ENCODE assay signal across 7 cellular contexts in genomic region chr16:67865318-67865717, GRCh38. TPM values are rescaled to one million over a fixed set of nuclear protein-coding genes. Genes with fewer than 3 reads are reported as not detected.
DNase-seq lines count a peak whose midpoint lies in the region; ATAC-seq, FAIRE-seq and TF ChIP-seq lines count a peak whose summit lies in the region.
"Had no signal": no experiment of that assay in that cellular context is flagged by ENCODE, and none has a peak within 500 bp of the region (broad histone marks: within the 10 kb centered on the region; RNA-seq: fewer than 3 reads in every experiment).

No MANE protein-coding gene starts in this region.

- peaks cover 41% of the 10 kb centered on the region for H3K4me1 Mint-ChIP-seq in HFFc6 (ENCODE audit: low read depth)

- peaks cover 14% of the 10 kb centered on the region for H3K36me3 Mint-ChIP-seq in HFFc6 (ENCODE audit: low read depth)

- ATAC-seq in A549, result peak; percentile 84 to 88
- ATAC-seq in GM21528 (IDR thresholded peaks at IDR 0.05; ENCODE audit: low FRiP score, unreplicated experiment), result no peak
- no peak for ATAC-seq in HG03460 (IDR thresholded peaks at IDR 0.05; ENCODE audit: unreplicated experiment)

- peak; percentile 69 to 72 for DNase-seq in A549 (ENCODE audit: low read depth in 1 of 2, low spot score in 1 of 2)
- peak; percentile 47 for DNase-seq in HFFc6
- peak; percentile 50 for DNase-seq in choroid plexus epithelial cell (ENCODE audit: low read depth)
- no peak for DNase-seq in activated gamma-delta T cell treated with Interleukin-2 at 50 U/mL for 16 hours

- TF ChIP-seq EP300 in A549 (IDR thresholded peaks at IDR 0.05), result no peak

- peak overlapping the region; percentile 64 for H3K27ac Mint-ChIP-seq in HFFc6
- H3K27ac Mint-ChIP-seq: dendritic cell treated with granulocyte-macrophage colony-stimulating factor and Interleukin-4, amounts not matched to agents 40 ng/mL and 50 ng/mL, for 4 days had no signal

- no peaks in the 10 kb centered on the region for H3K9me3 ChIP-seq in A549

- peak; percentile 43 to 65; a peak in 4 of 5 replicates for TF ChIP-seq RAD21 in A549 (conservative IDR thresholded peaks at IDR 0.05 in 1 of 2, IDR thresholded peaks at IDR 0.05 in 1 of 2)

- H3K4me1 ChIP-seq in A549, result peaks cover 36% of the 10 kb centered on the region

- POLR2A ChIA-PET in A549 (lab: Yijun Ruan, JAX), result interaction anchor here (0.7 kb wide), 2 partner anchors 46 to 337 kb away, joined by 3 read pairs; partner anchors contain the start of gene RIPOR1

- CTCF ChIA-PET in A549 (lab: Yijun Ruan, JAX), result interaction anchor here (0.7 to 9.3 kb wide), 11 partner anchors 9 to 193 kb away, joined by 3 to 86 read pairs (median 4); partner anchors contain the start of genes NRN1L and TSNAXIP1

- H3K27ac ChIP-seq in A549, result no peak overlapping the region

- no peak overlapping the region for H3K4me3 Mint-ChIP-seq in HFFc6
- H3K4me3 Mint-ChIP-seq: dendritic cell treated with granulocyte-macrophage colony-stimulating factor and Interleukin-4, amounts not matched to agents 40 ng/mL and 50 ng/mL, for 4 days had no signal

- TF ChIP-seq CTCF in A549 (IDR thresholded peaks at IDR 0.05), result peak; percentile 36
- peak; percentile 69 for TF ChIP-seq CTCF in HFFc6 (IDR thresholded peaks at IDR 0.05)
- TF ChIP-seq CTCF in choroid plexus epithelial cell (conservative IDR thresholded peaks at IDR 0.05; ENCODE audit: low read depth, low read length), result peak; percentile 57

- TF ChIP-seq POLR2A in A549 (IDR thresholded peaks at IDR 0.05; ENCODE audit: low read length), result no peak

- no peak for FAIRE-seq in A549 (lab: Jason Lieb, UNC)

- H3K4me2 ChIP-seq in A549, result no peak overlapping the region

- 96% methylated on average over 2 of the region's 2 CpGs for WGBS in A549 (ENCODE audit: missing lambda C conversion rate)

- no peaks in the 10 kb centered on the region for H3K9me3 Mint-ChIP-seq in HFFc6
- H3K9me3 Mint-ChIP-seq: dendritic cell treated with granulocyte-macrophage colony-stimulating factor and Interleukin-4, amounts not matched to agents 40 ng/mL and 50 ng/mL, for 4 days had no signal

- H3K4me3 ChIP-seq in A549 (no peak overlapping the region), choroid plexus epithelial cell (ENCODE audit: low read depth, low read length) (no peak overlapping the region)

- H3K27me3 Mint-ChIP-seq in HFFc6 (ENCODE audit: insufficient read depth), result 0 out of 2 replicates have a peak, but pooled peaks cover 2% of the 10 kb centered on the region
- H3K27me3 Mint-ChIP-seq: dendritic cell treated with granulocyte-macrophage colony-stimulating factor and Interleukin-4, amounts not matched to agents 40 ng/mL and 50 ng/mL, for 4 days had no signal

TF ChIP-seq in A549, 52 proteins besides CTCF, POLR2A, EP300 and RAD21:
- no peak for TF ChIP-seq PBX3 (IDR thresholded peaks at IDR 0.05)
- TF ChIP-seq RCOR1 (IDR thresholded peaks at IDR 0.05; ENCODE audit: low read depth, low read length), result no peak
- no peak for TF ChIP-seq FOXS1 (CRISPR knock-in tag; IDR thresholded peaks at IDR 0.05)
- no peak for TF ChIP-seq ZNF302 (CRISPR knock-in tag; IDR thresholded peaks at IDR 0.05)
- TF ChIP-seq TFCP2L1 (CRISPR knock-in tag; IDR thresholded peaks at IDR 0.05), result no peak
- TF ChIP-seq USF2 (IDR thresholded peaks at IDR 0.05), result no peak
- TF ChIP-seq HOXB13 (CRISPR knock-in tag; IDR thresholded peaks at IDR 0.05; ENCODE audit: low read depth), result no peak
- TF ChIP-seq CBX8 (IDR thresholded peaks at IDR 0.05), result no peak
- TF ChIP-seq ZC3H11A (IDR thresholded peaks at IDR 0.05), result no peak
- TF ChIP-seq MAX (IDR thresholded peaks at IDR 0.05), result peak; percentile 87
- TF ChIP-seq RARB (CRISPR knock-in tag; IDR thresholded peaks at IDR 0.05), result no peak
- TF ChIP-seq NPAS2 (CRISPR knock-in tag; IDR thresholded peaks at IDR 0.05; ENCODE audit: borderline replicate concordance), result no peak
- peak; percentile 90; the same call in 1 of the 2 replicates for TF ChIP-seq MYC (IDR thresholded peaks at IDR 0.05; ENCODE audit: borderline replicate concordance, low read length)
- no peak for TF ChIP-seq RFX5 (IDR thresholded peaks at IDR 0.05)
- no peak for TF ChIP-seq ZSCAN20 (CRISPR knock-in tag; IDR thresholded peaks at IDR 0.05)

RNA-seq across cellular contexts. Expression of gene EDC4, which starts 7.5 kb away (rescaled TPM):
- 21.0 and 35.3 TPM in 2 replicates for polyA plus RNA-seq in A549 (2011; rRNA removed)
- polyA plus RNA-seq in A549 (2012; cell fraction: cytosol; rRNA removed), result 59.8 and 74.8 TPM in 2 replicates
- 294 and 395 TPM in 2 replicates for polyA plus RNA-seq in A549 (2012; cell fraction: nucleus; rRNA removed)
- 54.9 to 60.4 TPM (median 58.1 TPM) in 3 replicates for polyA plus RNA-seq in A549 (2017; fragmentation: RNase III; extraction: RNeasy Plus Mini Kit Qiagen cat#74134 plus additional on column Dnase treatment)
- 75.8 and 94.7 TPM in 2 replicates for polyA minus RNA-seq in A549 (2011; rRNA and poly(A)+ RNA removed)
- 10 to 100 TPM; 60.2 to 81.0 (median 63.6) TPM for total RNA-seq in HFFc6 (2021; fragmentation: NEBNext Ultra II Directional; extraction: Animal tissue kit (Norgen Biotek cat#: 25700))

RNA-seq across cellular contexts. Expression of gene CENPT, which starts 17.8 kb away (rescaled TPM):
- polyA plus RNA-seq in A549 (2011; rRNA removed) (18.2 and 19.1 TPM in 2 replicates), A549 (2017; fragmentation: RNase III; extraction: RNeasy Plus Mini Kit Qiagen cat#74134 plus additional on column Dnase treatment) (35.9 to 40.3 TPM (median 36.9 TPM) in 3 replicates)
- 40.2 and 42.7 TPM in 2 replicates for polyA plus RNA-seq in A549 (2012; cell fraction: cytosol; rRNA removed)
- polyA plus RNA-seq in A549 (2012; cell fraction: nucleus; rRNA removed), result 322 and 345 TPM in 2 replicates
- polyA minus RNA-seq in A549 (2011; rRNA and poly(A)+ RNA removed), result 23.4 and 24.1 TPM in 2 replicates
- total RNA-seq in HFFc6 (2021; fragmentation: NEBNext Ultra II Directional; extraction: Animal tissue kit (Norgen Biotek cat#: 25700)), result 10 to 100 TPM; 51.2 to 64.2 (median 59.7) TPM

RNA-seq across cellular contexts. Expression of gene NUTF2, which starts 18.6 kb away (rescaled TPM):
- polyA plus RNA-seq in A549 (2011; rRNA removed) (168 and 209 TPM in 2 replicates), A549 (2017; fragmentation: RNase III; extraction: RNeasy Plus Mini Kit Qiagen cat#74134 plus additional on column Dnase treatment) (270 to 301 TPM (median 287 TPM) in 3 replicates)
- polyA plus RNA-seq in A549 (2012; cell fraction: cytosol; rRNA removed), result 585 and 606 TPM in 2 replicates
- polyA plus RNA-seq in A549 (2012; cell fraction: nucleus; rRNA removed), result 173 and 271 TPM in 2 replicates
- 446 and 461 TPM in 2 replicates for polyA minus RNA-seq in A549 (2011; rRNA and poly(A)+ RNA removed)
- total RNA-seq in HFFc6 (2021; fragmentation: NEBNext Ultra II Directional; extraction: Animal tissue kit (Norgen Biotek cat#: 25700)), result 100 to 1,000 TPM; 182 to 195 (median 185) TPM

RNA-seq across cellular contexts. Expression of gene NRN1L, which starts 19.4 kb away (rescaled TPM):
- 0.22 and 0.34 TPM in 2 replicates for polyA plus RNA-seq in A549 (2011; rRNA removed)
- polyA plus RNA-seq in A549 (2012; cell fraction: cytosol; rRNA removed), result 0.24 and 0.34 TPM in 2 replicates
- polyA plus RNA-seq in A549 (2012; cell fraction: nucleus; rRNA removed), result 4.4 and 4.6 TPM in 2 replicates
- not detected in 3 replicates for polyA plus RNA-seq in A549 (2017; fragmentation: RNase III; extraction: RNeasy Plus Mini Kit Qiagen cat#74134 plus additional on column Dnase treatment)
- 0.33 TPM in 1 of 2 replicates, not detected in the other for polyA minus RNA-seq in A549 (2011; rRNA and poly(A)+ RNA removed)
- total RNA-seq in HFFc6 (2021; fragmentation: NEBNext Ultra II Directional; extraction: Animal tissue kit (Norgen Biotek cat#: 25700)), result under 1 TPM in 3 of 6 experiments, not detected in 3; 0.25 to 0.51 (median 0.38) TPM

RNA-seq across cellular contexts. Expression of gene THAP11, which starts 23.2 kb away (rescaled TPM):
- polyA plus RNA-seq in A549 (2011; rRNA removed) (33.2 and 44.0 TPM in 2 replicates), A549 (2017; fragmentation: RNase III; extraction: RNeasy Plus Mini Kit Qiagen cat#74134 plus additional on column Dnase treatment) (27.2 to 30.9 TPM (median 30.0 TPM) in 3 replicates)
- 56.9 and 68.8 TPM in 2 replicates for polyA plus RNA-seq in A549 (2012; cell fraction: cytosol; rRNA removed)
- polyA plus RNA-seq in A549 (2012; cell fraction: nucleus; rRNA removed), result 32.7 and 40.9 TPM in 2 replicates
- polyA minus RNA-seq in A549 (2011; rRNA and poly(A)+ RNA removed), result 22.3 and 22.6 TPM in 2 replicates
- total RNA-seq in HFFc6 (2021; fragmentation: NEBNext Ultra II Directional; extraction: Animal tissue kit (Norgen Biotek cat#: 25700)), result 10 to 100 TPM; 15.1 to 18.6 (median 16.2) TPM

Comparison
In these comparisons a context has a peak if more than half of its experiments do, and no peak if none do; other contexts are left out.
1. ATAC-seq: peak in A549 (2 of 2); none in GM21528 (single experiment) and HG03460 (single experiment).
2. Peak in every context shown above with its lines, with median percentiles within 50 percentile points of each other: CTCF ChIP-seq.